8 cellular contexts compared by ENCODE assay signal in the genomic region with DNA sequence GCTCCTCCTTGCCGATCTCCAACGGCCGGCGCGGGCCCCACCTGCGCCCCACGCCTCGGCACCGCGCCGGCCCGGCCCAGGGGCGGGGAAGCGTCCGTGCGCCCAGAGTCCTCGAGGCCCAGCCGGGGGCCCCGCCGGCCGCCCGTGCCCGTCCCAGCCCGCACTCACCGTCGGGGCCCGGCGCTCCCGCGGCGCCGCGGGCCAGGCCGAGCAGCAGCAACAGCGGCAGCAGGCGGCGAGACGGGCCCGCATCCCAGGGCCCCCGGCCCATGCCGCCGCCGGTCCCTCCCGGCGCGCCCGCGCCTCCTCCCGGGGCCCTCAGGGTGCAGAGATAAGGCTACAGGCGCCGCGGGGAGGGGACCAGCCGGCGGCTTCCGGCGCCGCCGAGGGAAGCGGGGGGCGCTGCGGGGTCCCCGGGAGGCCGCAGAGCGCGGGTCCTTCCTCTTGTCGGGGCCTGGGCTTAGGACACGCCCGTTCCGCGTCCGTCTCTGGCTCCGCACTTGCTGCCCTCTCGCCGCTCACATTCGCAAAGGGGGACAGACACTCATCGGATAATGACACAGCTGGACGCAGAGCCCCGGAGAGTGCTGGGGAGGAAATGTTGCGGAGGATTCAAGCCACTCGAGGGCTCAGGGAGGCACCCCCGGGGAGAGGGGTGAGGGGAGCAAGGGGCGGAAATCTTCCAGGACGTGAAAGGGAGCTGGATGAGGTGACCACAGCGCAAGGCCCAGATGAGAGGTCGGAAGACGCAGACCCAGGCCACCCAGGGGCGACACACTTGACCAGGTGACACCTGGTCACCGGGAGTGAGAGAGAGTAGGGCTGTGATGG. TPM values are rescaled to one million over a fixed set of nuclear protein-coding genes. Genes with fewer than 3 reads are reported as not detected.
A peak's percentile ranks its signal among the peaks of the same experiment; 100 is the strongest.
DNase-seq lines count a peak whose midpoint lies in the region; ATAC-seq, FAIRE-seq and TF ChIP-seq lines count a peak whose summit lies in the region.

A gene (minus strand): TSS at position 333 of the 831 bp plus-strand sequence. CDS start 62 bp downstream, at position 271.

- peak within 1 kb of the TSS; percentile 87 for H3K4me3 Mint-ChIP-seq in glutamatergic neuron (ENCODE audit: unreplicated experiment)

- H3K4me1 Mint-ChIP-seq in glutamatergic neuron (ENCODE audit: low read depth, unreplicated experiment) = peaks cover 7% of the 10 kb centered on the region

- peaks cover 36% of the 10 kb centered on the region for H3K4me1 ChIP-seq in A549
- peaks cover 0 to 14% (median under 1%) of the 10 kb centered on the region in 3 donors for H3K4me1 ChIP-seq in pancreas

- peak within 1 kb of the TSS; percentile 69 for H3K4me2 ChIP-seq in A549

- in situ Hi-C loops in GM13977 (cut with MboI; ENCODE audit: low pct_unique_long_range_greater_than_20kb, low sequenced_read_pairs, unreplicated experiment) = no loop called here

- no peak for TF ChIP-seq RAD21 in A549 (conservative IDR thresholded peaks at IDR 0.05 in 1 of 2, IDR thresholded peaks at IDR 0.05 in 1 of 2)

- H3K27me3 Mint-ChIP-seq in glutamatergic neuron (ENCODE audit: unreplicated experiment) = peaks cover 5% of the 10 kb centered on the region

- TF ChIP-seq CTCF in A549 (IDR thresholded peaks at IDR 0.05) (no peak), GM13977 (IDR thresholded peaks at IDR 0.05; ENCODE audit: extremely low read depth, insufficient read depth, missing control alignments) (no peak), glutamatergic neuron (IDR thresholded peaks at IDR 0.05; ENCODE audit: partially characterized antibody, unreplicated experiment) (no peak), pancreas (IDR thresholded peaks at IDR 0.05) (no peak)

- ATAC-seq in A549 (peak; percentile 70 to 85), HG02759 (IDR thresholded peaks at IDR 0.05; ENCODE audit: unreplicated experiment) (peak; percentile 59), pancreas (peak; percentile 49 to 79 (median 63))

- H3K9me3 Mint-ChIP-seq in glutamatergic neuron (ENCODE audit: unreplicated experiment) = peaks cover 6% of the 10 kb centered on the region

- intact Hi-C loops in pancreas (cut with DNase I) = no loop called here

- H3K27me3 ChIP-seq in pancreas = no peaks in the 10 kb centered on the region

- H3K27ac Mint-ChIP-seq in glutamatergic neuron (ENCODE audit: unreplicated experiment) = peak within 1 kb of the TSS; percentile 88

- H3K9me3 ChIP-seq in A549 = no peaks in the 10 kb centered on the region
- no peaks in the 10 kb centered on the region for H3K9me3 ChIP-seq in pancreas

- CTCF ChIA-PET in A549 (lab: Yijun Ruan, JAX) = interaction anchor here (0.8 to 3.1 kb wide), 11 partner anchors 9 to 187 kb away, joined by 3 to 12 read pairs (median 6); a partner anchor contains a TSS

- H3K36me3 ChIP-seq in pancreas = no peaks in the 10 kb centered on the region

- 31% methylated on average over 20 of the region's 88 CpGs for WGBS in A549 (ENCODE audit: missing lambda C conversion rate)
- WGBS in pancreas, 2 donors = 3 to 4% methylated on average over 48 to 88 of the region's 88 CpGs

- TF ChIP-seq EP300 in A549 (IDR thresholded peaks at IDR 0.05) = 0 out of 5 replicates have a peak, but pooled peaks of 1 of the 2 experiments have one; percentile 1

- TF ChIP-seq POLR2A in A549 (IDR thresholded peaks at IDR 0.05; ENCODE audit: low read length) = peak; percentile 33

- H3K36me3 Mint-ChIP-seq in glutamatergic neuron (ENCODE audit: unreplicated experiment) = peaks cover 9% of the 10 kb centered on the region

- DNase-seq in A549 (ENCODE audit: low read depth in 1 of 2, low spot score in 1 of 2) (peak in 1 of 2 experiments; percentile 35), GM13977 (ENCODE audit: low spot score) (peak; percentile 78), NCI-H510A (lab: John Stamatoyannopoulos, UW) (peak; percentile 17), glutamatergic neuron (peak; percentile 66), pancreas (peak in 4 of 6 donors; percentile 16 to 80 (median 54)), SIG-M5 treated with dmso at 0.1 percent for 504 hours (lab: John Stamatoyannopoulos, UW; ENCODE audit: unreplicated experiment) (no peak)
- peak; percentile 74 for DNase-seq in activated effector memory CD4-positive, alpha-beta T cell treated with anti-CD3 and anti-CD28 coated beads, Interleukin-2, amount 50 U/mL, for 16 hours

- H3K4me3 ChIP-seq in A549 (peak within 1 kb of the TSS; percentile 87), pancreas (peak within 1 kb of the TSS; percentile 53 to 71 (median 66))

- no peak for FAIRE-seq in A549 (lab: Jason Lieb, UNC)
- FAIRE-seq in pancreas (lab: Jason Lieb, UNC) = no peak

- POLR2A ChIA-PET in A549 (lab: Yijun Ruan, JAX) = interaction anchor here (0.9 to 2.8 kb wide), 6 partner anchors 13 to 158 kb away, joined by 3 to 10 read pairs (median 6); a partner anchor contains a TSS

- H3K27ac ChIP-seq in A549 = peak within 1 kb of the TSS; percentile 99
- H3K27ac ChIP-seq in pancreas = peak within 1 kb of the TSS in 2 of 4 donors; percentile 36 to 51

TF ChIP-seq in A549, 52 proteins besides CTCF, POLR2A, EP300 and RAD21:
- TF ChIP-seq, protein P1, sequence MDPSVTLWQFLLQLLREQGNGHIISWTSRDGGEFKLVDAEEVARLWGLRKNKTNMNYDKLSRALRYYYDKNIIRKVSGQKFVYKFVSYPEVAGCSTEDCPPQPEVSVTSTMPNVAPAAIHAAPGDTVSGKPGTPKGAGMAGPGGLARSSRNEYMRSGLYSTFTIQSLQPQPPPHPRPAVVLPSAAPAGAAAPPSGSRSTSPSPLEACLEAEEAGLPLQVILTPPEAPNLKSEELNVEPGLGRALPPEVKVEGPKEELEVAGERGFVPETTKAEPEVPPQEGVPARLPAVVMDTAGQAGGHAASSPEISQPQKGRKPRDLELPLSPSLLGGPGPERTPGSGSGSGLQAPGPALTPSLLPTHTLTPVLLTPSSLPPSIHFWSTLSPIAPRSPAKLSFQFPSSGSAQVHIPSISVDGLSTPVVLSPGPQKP (IDR thresholded peaks at IDR 0.05; ENCODE audit: low read depth, low read length) = no peak
- TF ChIP-seq, protein P2, sequence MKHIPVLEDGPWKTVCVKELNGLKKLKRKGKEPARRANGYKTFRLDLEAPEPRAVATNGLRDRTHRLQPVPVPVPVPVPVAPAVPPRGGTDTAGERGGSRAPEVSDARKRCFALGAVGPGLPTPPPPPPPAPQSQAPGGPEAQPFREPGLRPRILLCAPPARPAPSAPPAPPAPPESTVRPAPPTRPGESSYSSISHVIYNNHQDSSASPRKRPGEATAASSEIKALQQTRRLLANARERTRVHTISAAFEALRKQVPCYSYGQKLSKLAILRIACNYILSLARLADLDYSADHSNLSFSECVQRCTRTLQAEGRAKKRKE (CRISPR knock-in tag; IDR thresholded peaks at IDR 0.05; ENCODE audit: low read depth) = no peak
- TF ChIP-seq NPAS2 (CRISPR knock-in tag; IDR thresholded peaks at IDR 0.05; ENCODE audit: borderline replicate concordance) (0 out of 2 replicates have a peak, but pooled peaks have one; percentile 28), CEBPB (IDR thresholded peaks at IDR 0.05) (no peak), JUN (IDR thresholded peaks at IDR 0.05) (peak; percentile 62 to 76; a peak in 3 of 5 replicates), POLR2AphosphoS2 (conservative IDR thresholded peaks at IDR 0.05; ENCODE audit: low read length) (no peak), HDAC2 (IDR thresholded peaks at IDR 0.05) (no peak), FOXS1 (CRISPR knock-in tag; IDR thresholded peaks at IDR 0.05) (no peak), RFX5 (IDR thresholded peaks at IDR 0.05) (no peak), FOSL2 (IDR thresholded peaks at IDR 0.05) (no peak), FOSL2 (CRISPR knock-in tag; IDR thresholded peaks at IDR 0.05) (no peak), SMC3 (IDR thresholded peaks at IDR 0.05) (peak; percentile 14; the same call in 1 of the 3 replicates)
- TF ChIP-seq, protein P3, sequence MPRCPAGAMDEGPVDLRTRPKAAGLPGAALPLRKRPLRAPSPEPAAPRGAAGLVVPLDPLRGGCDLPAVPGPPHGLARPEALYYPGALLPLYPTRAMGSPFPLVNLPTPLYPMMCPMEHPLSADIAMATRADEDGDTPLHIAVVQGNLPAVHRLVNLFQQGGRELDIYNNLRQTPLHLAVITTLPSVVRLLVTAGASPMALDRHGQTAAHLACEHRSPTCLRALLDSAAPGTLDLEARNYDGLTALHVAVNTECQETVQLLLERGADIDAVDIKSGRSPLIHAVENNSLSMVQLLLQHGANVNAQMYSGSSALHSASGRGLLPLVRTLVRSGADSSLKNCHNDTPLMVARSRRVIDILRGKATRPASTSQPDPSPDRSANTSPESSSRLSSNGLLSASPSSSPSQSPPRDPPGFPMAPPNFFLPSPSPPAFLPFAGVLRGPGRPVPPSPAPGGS (IDR thresholded peaks at IDR 0.05) = 0 out of 3 replicates have a peak, but pooled peaks have one; percentile 47

RNA-seq across cellular contexts. Expression of the gene that starts here (rescaled TPM):
- polyA plus RNA-seq in A549 (2011; rRNA removed) = 18.6 and 21.7 TPM in 2 replicates
- polyA plus RNA-seq in A549 (2012; cell fraction: cytosol; rRNA removed) = 6.3 and 7.3 TPM in 2 replicates
- polyA plus RNA-seq in A549 (2012; cell fraction: nucleus; rRNA removed) = 8.6 and 12.3 TPM in 2 replicates
- 14.1 to 17.9 TPM (median 15.7 TPM) in 3 replicates for polyA plus RNA-seq in A549 (2017; fragmentation: RNase III; extraction: RNeasy Plus Mini Kit Qiagen cat#74134 plus additional on column Dnase treatment)
- 22.4 and 24.8 TPM in 2 replicates for polyA minus RNA-seq in A549 (2011; rRNA and poly(A)+ RNA removed)
- 19.9 TPM for total RNA-seq in glutamatergic neuron (ENCODE audit: unreplicated experiment)
- 10 to 100 TPM in 2 of 6 donors, 1 to 10 TPM in 4; 2.8 to 14.8 (median 4.4) TPM for total RNA-seq in pancreas
- polyA plus RNA-seq in pancreas = 1 to 10 TPM; 2.6 to 6.3 TPM
